1 cellular context compared by ENCODE assay signal in the genomic region with DNA sequence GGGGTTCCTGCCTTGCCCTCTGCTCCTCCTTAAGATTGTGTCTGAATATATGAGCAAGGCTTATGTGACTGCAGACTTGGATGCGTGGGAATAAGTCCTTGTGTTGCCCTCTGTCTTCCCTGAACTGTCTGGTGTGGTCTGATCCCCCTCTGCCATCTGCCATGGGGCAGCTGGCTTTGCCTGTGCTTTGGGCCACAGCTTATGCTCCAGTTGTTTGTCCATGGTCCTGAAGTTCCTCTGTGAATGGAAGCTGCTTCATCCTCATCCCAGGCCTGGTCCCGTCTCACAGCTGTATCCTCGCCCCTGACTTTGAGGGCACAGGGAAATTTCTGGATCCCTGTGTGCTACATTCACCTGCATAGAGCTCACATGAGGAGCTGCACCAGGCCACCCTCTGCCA.
TF ChIP-seq lines count a peak whose summit lies in the region.

No MANE protein-coding gene starts in this region.

TF ChIP-seq in HepG2, 621 proteins besides CTCF, POLR2A, EP300 and RAD21 (continued from another document):
- TF ChIP-seq, protein P1, sequence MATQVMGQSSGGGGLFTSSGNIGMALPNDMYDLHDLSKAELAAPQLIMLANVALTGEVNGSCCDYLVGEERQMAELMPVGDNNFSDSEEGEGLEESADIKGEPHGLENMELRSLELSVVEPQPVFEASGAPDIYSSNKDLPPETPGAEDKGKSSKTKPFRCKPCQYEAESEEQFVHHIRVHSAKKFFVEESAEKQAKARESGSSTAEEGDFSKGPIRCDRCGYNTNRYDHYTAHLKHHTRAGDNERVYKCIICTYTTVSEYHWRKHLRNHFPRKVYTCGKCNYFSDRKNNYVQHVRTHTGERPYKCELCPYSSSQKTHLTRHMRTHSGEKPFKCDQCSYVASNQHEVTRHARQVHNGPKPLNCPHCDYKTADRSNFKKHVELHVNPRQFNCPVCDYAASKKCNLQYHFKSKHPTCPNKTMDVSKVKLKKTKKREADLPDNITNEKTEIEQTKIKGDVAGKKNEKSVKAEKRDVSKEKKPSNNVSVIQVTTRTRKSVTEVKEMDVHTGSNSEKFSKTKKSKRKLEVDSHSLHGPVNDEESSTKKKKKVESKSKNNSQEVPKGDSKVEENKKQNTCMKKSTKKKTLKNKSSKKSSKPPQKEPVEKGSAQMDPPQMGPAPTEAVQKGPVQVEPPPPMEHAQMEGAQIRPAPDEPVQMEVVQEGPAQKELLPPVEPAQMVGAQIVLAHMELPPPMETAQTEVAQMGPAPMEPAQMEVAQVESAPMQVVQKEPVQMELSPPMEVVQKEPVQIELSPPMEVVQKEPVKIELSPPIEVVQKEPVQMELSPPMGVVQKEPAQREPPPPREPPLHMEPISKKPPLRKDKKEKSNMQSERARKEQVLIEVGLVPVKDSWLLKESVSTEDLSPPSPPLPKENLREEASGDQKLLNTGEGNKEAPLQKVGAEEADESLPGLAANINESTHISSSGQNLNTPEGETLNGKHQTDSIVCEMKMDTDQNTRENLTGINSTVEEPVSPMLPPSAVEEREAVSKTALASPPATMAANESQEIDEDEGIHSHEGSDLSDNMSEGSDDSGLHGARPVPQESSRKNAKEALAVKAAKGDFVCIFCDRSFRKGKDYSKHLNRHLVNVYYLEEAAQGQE (IDR thresholded peaks at IDR 0.05; ENCODE audit: borderline replicate concordance in 1 of 2, low read depth in 1 of 2, low read length in 2 of 2) = peak; percentile 70 to 94
- no peak for TF ChIP-seq ZNF562 (CRISPR knock-in tag; IDR thresholded peaks at IDR 0.05; ENCODE audit: borderline replicate concordance)
- TF ChIP-seq KDM4B (CRISPR knock-in tag; IDR thresholded peaks at IDR 0.05) = no peak
- TF ChIP-seq ZNF468 (CRISPR knock-in tag; IDR thresholded peaks at IDR 0.05) = no peak
- peak; percentile 27; the same call in 1 of the 2 replicates for TF ChIP-seq ZNF644 (CRISPR knock-in tag; IDR thresholded peaks at IDR 0.05; ENCODE audit: low read depth)
- no peak for TF ChIP-seq ARID3A (IDR thresholded peaks at IDR 0.05; ENCODE audit: low read depth, low read length)
- TF ChIP-seq WIZ (CRISPR knock-in tag; IDR thresholded peaks at IDR 0.05) = 0 out of 2 replicates have a peak, but pooled peaks have one; percentile 36
- peak; percentile 94 for TF ChIP-seq MIER2 (CRISPR knock-in tag; IDR thresholded peaks at IDR 0.05)
- TF ChIP-seq, protein P2, sequence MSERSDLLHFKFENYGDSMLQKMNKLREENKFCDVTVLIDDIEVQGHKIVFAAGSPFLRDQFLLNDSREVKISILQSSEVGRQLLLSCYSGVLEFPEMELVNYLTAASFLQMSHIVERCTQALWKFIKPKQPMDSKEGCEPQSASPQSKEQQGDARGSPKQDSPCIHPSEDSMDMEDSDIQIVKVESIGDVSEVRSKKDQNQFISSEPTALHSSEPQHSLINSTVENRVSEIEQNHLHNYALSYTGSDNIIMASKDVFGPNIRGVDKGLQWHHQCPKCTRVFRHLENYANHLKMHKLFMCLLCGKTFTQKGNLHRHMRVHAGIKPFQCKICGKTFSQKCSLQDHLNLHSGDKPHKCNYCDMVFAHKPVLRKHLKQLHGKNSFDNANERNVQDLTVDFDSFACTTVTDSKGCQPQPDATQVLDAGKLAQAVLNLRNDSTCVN (CRISPR knock-in tag; IDR thresholded peaks at IDR 0.05; ENCODE audit: borderline replicate concordance) = 0 out of 2 replicates have a peak, but pooled peaks have one; percentile 21
- TF ChIP-seq NFIB (CRISPR knock-in tag; IDR thresholded peaks at IDR 0.05; ENCODE audit: borderline replicate concordance) = no peak
- 0 out of 2 replicates have a peak, but pooled peaks have one; percentile 30 for TF ChIP-seq ZSCAN25 (CRISPR knock-in tag; IDR thresholded peaks at IDR 0.05)
- no peak for TF ChIP-seq ZBTB33 (CRISPR knock-in tag; IDR thresholded peaks at IDR 0.05)
- TF ChIP-seq RFX1 (IDR thresholded peaks at IDR 0.05) = no peak
- no peak for TF ChIP-seq ATRX (CRISPR knock-in tag; IDR thresholded peaks at IDR 0.05; ENCODE audit: borderline replicate concordance)
- TF ChIP-seq ZBTB20 (CRISPR knock-in tag; IDR thresholded peaks at IDR 0.05; ENCODE audit: borderline replicate concordance, low read depth) = no peak
- TF ChIP-seq ZNF326 (CRISPR knock-in tag; IDR thresholded peaks at IDR 0.05; ENCODE audit: borderline replicate concordance) = no peak
- TF ChIP-seq, protein P3, sequence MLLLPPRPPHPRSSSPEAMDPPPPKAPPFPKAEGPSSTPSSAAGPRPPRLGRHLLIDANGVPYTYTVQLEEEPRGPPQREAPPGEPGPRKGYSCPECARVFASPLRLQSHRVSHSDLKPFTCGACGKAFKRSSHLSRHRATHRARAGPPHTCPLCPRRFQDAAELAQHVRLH (CRISPR knock-in tag; IDR thresholded peaks at IDR 0.05; ENCODE audit: borderline replicate concordance, low read depth) = no peak
- TF ChIP-seq, protein P4, sequence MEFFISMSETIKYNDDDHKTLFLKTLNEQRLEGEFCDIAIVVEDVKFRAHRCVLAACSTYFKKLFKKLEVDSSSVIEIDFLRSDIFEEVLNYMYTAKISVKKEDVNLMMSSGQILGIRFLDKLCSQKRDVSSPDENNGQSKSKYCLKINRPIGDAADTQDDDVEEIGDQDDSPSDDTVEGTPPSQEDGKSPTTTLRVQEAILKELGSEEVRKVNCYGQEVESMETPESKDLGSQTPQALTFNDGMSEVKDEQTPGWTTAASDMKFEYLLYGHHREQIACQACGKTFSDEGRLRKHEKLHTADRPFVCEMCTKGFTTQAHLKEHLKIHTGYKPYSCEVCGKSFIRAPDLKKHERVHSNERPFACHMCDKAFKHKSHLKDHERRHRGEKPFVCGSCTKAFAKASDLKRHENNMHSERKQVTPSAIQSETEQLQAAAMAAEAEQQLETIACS (CRISPR knock-in tag; IDR thresholded peaks at IDR 0.05) = no peak
